1 cellular context compared by ENCODE assay signal in genomic region chr3:47476644-47477199, GRCh38.
TF ChIP-seq lines count a peak whose summit lies in the region.

No MANE protein-coding gene starts in this region.

TF ChIP-seq in HepG2, 621 proteins besides CTCF, POLR2A, EP300 and RAD21:
- TF ChIP-seq, protein P1, sequence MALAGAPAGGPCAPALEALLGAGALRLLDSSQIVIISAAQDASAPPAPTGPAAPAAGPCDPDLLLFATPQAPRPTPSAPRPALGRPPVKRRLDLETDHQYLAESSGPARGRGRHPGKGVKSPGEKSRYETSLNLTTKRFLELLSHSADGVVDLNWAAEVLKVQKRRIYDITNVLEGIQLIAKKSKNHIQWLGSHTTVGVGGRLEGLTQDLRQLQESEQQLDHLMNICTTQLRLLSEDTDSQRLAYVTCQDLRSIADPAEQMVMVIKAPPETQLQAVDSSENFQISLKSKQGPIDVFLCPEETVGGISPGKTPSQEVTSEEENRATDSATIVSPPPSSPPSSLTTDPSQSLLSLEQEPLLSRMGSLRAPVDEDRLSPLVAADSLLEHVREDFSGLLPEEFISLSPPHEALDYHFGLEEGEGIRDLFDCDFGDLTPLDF (CRISPR knock-in tag; IDR thresholded peaks at IDR 0.05), result no peak
- no peak for TF ChIP-seq ZNF17 (CRISPR knock-in tag; IDR thresholded peaks at IDR 0.05)
- no peak for TF ChIP-seq ZNF124 (CRISPR knock-in tag; IDR thresholded peaks at IDR 0.05)
- TF ChIP-seq ONECUT2 (CRISPR knock-in tag; IDR thresholded peaks at IDR 0.05), result no peak
- TF ChIP-seq ZC3H13 (CRISPR knock-in tag; IDR thresholded peaks at IDR 0.05), result no peak
- TF ChIP-seq ZBTB34 (CRISPR knock-in tag; IDR thresholded peaks at IDR 0.05), result no peak
- TF ChIP-seq ZNF292 (CRISPR knock-in tag; IDR thresholded peaks at IDR 0.05; ENCODE audit: borderline replicate concordance, low read depth), result no peak
- TF ChIP-seq ZNF12 (CRISPR knock-in tag; IDR thresholded peaks at IDR 0.05), result no peak
- no peak for TF ChIP-seq SSRP1 (CRISPR knock-in tag; IDR thresholded peaks at IDR 0.05)
- no peak for TF ChIP-seq ZBTB7A (CRISPR knock-in tag; IDR thresholded peaks at IDR 0.05)
- TF ChIP-seq MAFK (conservative IDR thresholded peaks at IDR 0.05 in 1 of 2, IDR thresholded peaks at IDR 0.05 in 1 of 2; ENCODE audit: low read length in 2 of 2), result no peak
- TF ChIP-seq, protein P2, sequence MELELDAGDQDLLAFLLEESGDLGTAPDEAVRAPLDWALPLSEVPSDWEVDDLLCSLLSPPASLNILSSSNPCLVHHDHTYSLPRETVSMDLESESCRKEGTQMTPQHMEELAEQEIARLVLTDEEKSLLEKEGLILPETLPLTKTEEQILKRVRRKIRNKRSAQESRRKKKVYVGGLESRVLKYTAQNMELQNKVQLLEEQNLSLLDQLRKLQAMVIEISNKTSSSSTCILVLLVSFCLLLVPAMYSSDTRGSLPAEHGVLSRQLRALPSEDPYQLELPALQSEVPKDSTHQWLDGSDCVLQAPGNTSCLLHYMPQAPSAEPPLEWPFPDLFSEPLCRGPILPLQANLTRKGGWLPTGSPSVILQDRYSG (CRISPR knock-in tag; IDR thresholded peaks at IDR 0.05), result no peak
- no peak for TF ChIP-seq ZFP62 (CRISPR knock-in tag; IDR thresholded peaks at IDR 0.05)
- no peak for TF ChIP-seq MLLT10 (CRISPR knock-in tag; IDR thresholded peaks at IDR 0.05)
- TF ChIP-seq ZBTB25 (CRISPR knock-in tag; IDR thresholded peaks at IDR 0.05), result no peak
- TF ChIP-seq ZBTB3 (CRISPR knock-in tag; IDR thresholded peaks at IDR 0.05; ENCODE audit: borderline replicate concordance, low read depth), result no peak
- TF ChIP-seq, protein P3, sequence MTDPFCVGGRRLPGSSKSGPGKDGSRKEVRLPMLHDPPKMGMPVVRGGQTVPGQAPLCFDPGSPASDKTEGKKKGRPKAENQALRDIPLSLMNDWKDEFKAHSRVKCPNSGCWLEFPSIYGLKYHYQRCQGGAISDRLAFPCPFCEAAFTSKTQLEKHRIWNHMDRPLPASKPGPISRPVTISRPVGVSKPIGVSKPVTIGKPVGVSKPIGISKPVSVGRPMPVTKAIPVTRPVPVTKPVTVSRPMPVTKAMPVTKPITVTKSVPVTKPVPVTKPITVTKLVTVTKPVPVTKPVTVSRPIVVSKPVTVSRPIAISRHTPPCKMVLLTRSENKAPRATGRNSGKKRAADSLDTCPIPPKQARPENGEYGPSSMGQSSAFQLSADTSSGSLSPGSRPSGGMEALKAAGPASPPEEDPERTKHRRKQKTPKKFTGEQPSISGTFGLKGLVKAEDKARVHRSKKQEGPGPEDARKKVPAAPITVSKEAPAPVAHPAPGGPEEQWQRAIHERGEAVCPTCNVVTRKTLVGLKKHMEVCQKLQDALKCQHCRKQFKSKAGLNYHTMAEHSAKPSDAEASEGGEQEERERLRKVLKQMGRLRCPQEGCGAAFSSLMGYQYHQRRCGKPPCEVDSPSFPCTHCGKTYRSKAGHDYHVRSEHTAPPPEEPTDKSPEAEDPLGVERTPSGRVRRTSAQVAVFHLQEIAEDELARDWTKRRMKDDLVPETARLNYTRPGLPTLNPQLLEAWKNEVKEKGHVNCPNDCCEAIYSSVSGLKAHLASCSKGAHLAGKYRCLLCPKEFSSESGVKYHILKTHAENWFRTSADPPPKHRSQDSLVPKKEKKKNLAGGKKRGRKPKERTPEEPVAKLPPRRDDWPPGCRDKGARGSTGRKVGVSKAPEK (CRISPR knock-in tag; IDR thresholded peaks at IDR 0.05; ENCODE audit: borderline replicate concordance), result no peak
- TF ChIP-seq NCOR1 (IDR thresholded peaks at IDR 0.05; ENCODE audit: borderline replicate concordance, low read length), result no peak
- no peak for TF ChIP-seq HOXA9 (CRISPR knock-in tag; IDR thresholded peaks at IDR 0.05; ENCODE audit: borderline replicate concordance)
